In the genomic region with DNA sequence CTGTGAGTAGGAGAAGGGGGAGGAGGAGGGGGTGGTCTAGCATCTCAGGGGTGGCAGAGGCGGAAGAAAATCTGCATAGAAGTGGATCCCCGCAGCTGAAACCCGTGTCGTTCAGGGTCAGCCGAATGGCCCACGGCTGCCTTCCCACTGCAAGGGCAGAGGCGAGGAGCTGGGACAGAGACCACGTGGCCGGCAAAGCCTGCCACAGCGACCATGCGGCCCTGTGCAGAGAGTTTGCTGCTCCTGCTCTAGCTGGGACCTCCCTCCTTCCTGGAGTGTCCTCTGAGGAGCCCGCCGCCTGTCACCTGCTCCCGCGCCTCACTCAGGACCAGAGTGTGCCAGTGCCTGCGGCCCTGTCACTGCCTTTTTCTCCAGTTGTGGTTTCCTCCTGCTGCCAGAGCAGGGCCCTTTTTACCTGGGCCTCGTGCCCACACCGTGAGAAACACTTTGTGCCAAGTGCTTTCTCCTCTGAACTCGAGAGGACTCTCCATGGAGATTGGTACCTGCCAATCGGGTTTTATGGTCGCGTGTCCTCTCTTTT, we compare ENCODE assay signal across 22 cellular contexts. TPM values are rescaled to one million over a fixed set of nuclear protein-coding genes. Genes with fewer than 3 reads are reported as not detected.
DNase-seq lines count a peak whose midpoint lies in the region; TF ChIP-seq lines count a peak whose summit lies in the region.
"Had no signal": no experiment of that assay in that cellular context is flagged by ENCODE, and none has a peak within 500 bp of the region (broad histone marks: within the 10 kb centered on the region; RNA-seq: fewer than 3 reads in every experiment).

No MANE protein-coding gene starts in this region.

- in situ Hi-C loops in GM13977 (cut with MboI; ENCODE audit: low pct_unique_long_range_greater_than_20kb, low sequenced_read_pairs, unreplicated experiment), result loop anchor here (10.0 to 25.0 kb wide), 2 partner anchors 57 to 439 kb away; no protein-coding TSS in a partner anchor

- no peaks in the 10 kb centered on the region for H3K27me3 ChIP-seq in SJCRH30
- H3K27me3 ChIP-seq in prostate gland (replicated peaks; ENCODE audit: insufficient read depth), result peaks cover 14% of the 10 kb centered on the region

- WGBS in prostate gland, result 26% methylated on average over 22 of the region's 22 CpGs

- TF ChIP-seq CTCF in prostate gland (IDR thresholded peaks at IDR 0.05) (no peak), GM13977 (IDR thresholded peaks at IDR 0.05; ENCODE audit: extremely low read depth, insufficient read depth, missing control alignments) (no peak)

- 0 out of 2 replicates have a peak, but pooled peaks cover 3% of the 10 kb centered on the region for H3K4me1 ChIP-seq in SJCRH30
- peaks cover 10% of the 10 kb centered on the region for H3K4me1 ChIP-seq in prostate gland (replicated peaks)
- H3K4me1 ChIP-seq: BE2C had no signal

- H3K27ac ChIP-seq in SJCRH30 (no peak overlapping the region), prostate gland (no peak overlapping the region)
- H3K27ac ChIP-seq: 22Rv1, heart right ventricle had no signal

- peak; percentile 58 for DNase-seq in DMS53 (lab: John Stamatoyannopoulos, UW)
- DNase-seq in DMS53 treated with DMSO at 0.1 percent for 48 hours (lab: John Stamatoyannopoulos, UW; ENCODE audit: unreplicated experiment), result no peak
- DNase-seq in NCI-H187 (lab: John Stamatoyannopoulos, UW), result peak; percentile 81 to 86
- peak; percentile 55 to 68 for DNase-seq in SJCRH30
- DNase-seq in prostate gland (ENCODE audit: low spot score), result peak; percentile 60
- no peak for DNase-seq in NCI-H2227 (lab: John Stamatoyannopoulos, UW; ENCODE audit: unreplicated experiment)
- DNase-seq in GM13977 (ENCODE audit: low spot score), result no peak
- DNase-seq in hypothalamus (lab: John Stamatoyannopoulos, UW), result no peak
- DNase-seq: activated naive CD4-positive, alpha-beta T cell treated with anti-CD3 and anti-CD28 coated beads, Interleukin-2, amount 50 U/mL, for 16 hours; activated T-cell treated with anti-CD3 and anti-CD28 coated beads, Interleukin-2, amount 50 U/mL, for 48 hours; BE2C; DMS 273 treated with DMSO at 0.1 percent for 48 hours; endodermal cell; heart right ventricle; islet precursor cell; NCI-H446 treated with DMSO at 0.1 percent for 48 hours; Right ventricle myocardium superior; stimulated activated CD8-positive, alpha-beta memory T cell treated with anti-CD3 and anti-CD28 coated beads, Interleukin-4, amount 100 ng/mL, for 48 hours; T-helper 17 cell had no signal

- no peak overlapping the region for H3K4me3 ChIP-seq in SJCRH30
- H3K4me3 ChIP-seq in prostate gland, result no peak overlapping the region
- H3K4me3 ChIP-seq: heart right ventricle, smooth muscle cell had no signal

- intact Hi-C loops in prostate gland (cut with DNase I), result no loop called here

- H3K36me3 ChIP-seq in SJCRH30 (no peaks in the 10 kb centered on the region), prostate gland (no peaks in the 10 kb centered on the region)
- H3K36me3 ChIP-seq: BE2C, heart right ventricle had no signal

- no peaks in the 10 kb centered on the region for H3K9me3 ChIP-seq in SJCRH30 (replicated peaks)
- H3K9me3 ChIP-seq in prostate gland, result no peaks in the 10 kb centered on the region
- H3K9me3 ChIP-seq: BE2C, heart right ventricle had no signal

- no peak for TF ChIP-seq POLR2A in prostate gland (IDR thresholded peaks at IDR 0.05)

RNA-seq across cellular contexts. Expression of a gene that starts 5.4 kb away (rescaled TPM):
- 0.61 and 0.87 TPM in 2 replicates for total RNA-seq in SJCRH30 (2014; rRNA removed; shearing (Covaris generic))
- 1 to 10 TPM; 1.6 to 2.7 TPM for total RNA-seq in prostate gland
- total RNA-seq: pulmonary artery endothelial cell had no signal

RNA-seq across cellular contexts. Expression of a gene that starts 8.8 kb away (rescaled TPM):
- 7.5 and 8.2 TPM in 2 replicates for total RNA-seq in SJCRH30 (2014; rRNA removed; shearing (Covaris generic))
- total RNA-seq in prostate gland, result 10 to 100 TPM; 62.5 to 71.3 TPM

RNA-seq across cellular contexts. Expression of a gene that starts 48.1 kb away (rescaled TPM):
- 49.8 and 50.7 TPM in 2 replicates for total RNA-seq in SJCRH30 (2014; rRNA removed; shearing (Covaris generic))
- 100 to 1,000 TPM in 1 of 2 donors, 10 to 100 TPM in 1; 99.4 to 235 TPM for total RNA-seq in prostate gland

Comparison
In these comparisons a context has a peak if more than half of its experiments do, and no peak if none do; other contexts are left out.
1. DNase-seq: peak in DMS53 (single experiment), NCI-H187 (2 of 2), SJCRH30 (2 of 2) and prostate gland (single experiment); none in DMS53 treated with DMSO at 0.1 percent for 48 hours (single experiment), NCI-H2227 (single experiment), GM13977 (single experiment) and hypothalamus (0 of 51).